Comparison of ENCODE assay signal across 7 cellular contexts in the genomic region with DNA sequence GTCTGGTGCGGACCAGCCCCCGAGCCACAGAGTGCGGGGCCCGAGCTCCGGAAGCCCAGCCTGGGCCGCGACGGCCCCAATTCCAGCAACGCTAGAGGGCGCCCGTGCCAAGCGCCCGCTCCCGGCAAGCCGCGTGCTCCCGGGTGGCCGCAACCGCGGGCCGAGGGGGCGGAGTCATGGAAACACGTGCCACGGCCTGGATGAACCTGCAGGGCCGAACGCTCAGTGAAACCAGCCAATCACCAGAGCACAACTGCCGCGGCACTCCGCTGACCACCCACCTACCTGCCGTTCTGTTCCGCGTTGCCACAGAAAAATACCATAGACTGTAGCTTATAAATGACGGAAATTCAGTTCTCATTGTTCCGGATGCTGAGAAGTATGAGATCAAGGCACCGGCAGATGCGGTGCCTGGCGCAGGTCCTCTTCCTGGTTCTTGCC.
DNase-seq lines count a peak whose midpoint lies in the region; FAIRE-seq and TF ChIP-seq lines count a peak whose summit lies in the region.

No MANE protein-coding gene starts in this region.

- no peak overlapping the region for H2BK20ac ChIP-seq in H1 (ENCODE audit: low read length)

- no peak for TF ChIP-seq POLR2A in H1 (IDR thresholded peaks at IDR 0.05; ENCODE audit: control extremely low read depth in 1 of 2, low read depth in 2 of 2, low read length in 2 of 2)

- peaks cover 15% of the 10 kb centered on the region for H3K4me1 Mint-ChIP-seq in mesothelial cell of epicardium

- H3K4me1 ChIP-seq in H1 (replicated peaks in 1 of 4; ENCODE audit: control insufficient read depth in 3 of 4, insufficient read depth in 4 of 4, low read length in 3 of 4) = peaks cover 0 to 4% (median 3%) of the 10 kb centered on the region in 4 experiments; a peak in 5 of 7 replicates

- H3K4ac ChIP-seq in H1 (replicated peaks; ENCODE audit: insufficient read length, low read depth, low read length) = no peak overlapping the region

- no peak overlapping the region for H3K27ac Mint-ChIP-seq in mesothelial cell of epicardium

- POLR2A ChIA-PET in H1 (lab: Charles Lee; ENCODE audit: partially characterized antibody) = no interaction called here

- TF ChIP-seq EP300 in H1 (IDR thresholded peaks at IDR 0.05; ENCODE audit: borderline replicate concordance in 1 of 2, low read depth in 2 of 2, low read length in 2 of 2) = no peak

- H3K23ac ChIP-seq in H1 (ENCODE audit: insufficient read length) = no peak overlapping the region

- WGBS in H1 (ENCODE audit: extremely low coverage in 1 of 2, insufficient coverage in 1 of 2, insufficient read length in 1 of 2, insufficient replicate concordance in 2 of 2, low coverage in 1 of 2, low lambda C conversion rate in 2 of 2, missing lambda C conversion rate in 1 of 2), 2 experiments = 25% methylated on average over 37 of the region's 37 CpGs; no CpG with 5 or more reads in 1 of the 2 experiments

- no peak overlapping the region for H3K27ac ChIP-seq in H1 (ENCODE audit: low read depth, low read length)

- DNase-seq in HS-5 (ENCODE audit: low read depth) (peak; percentile 14), H1 (ENCODE audit: low read depth in 1 of 2, low spot score in 2 of 2) (peak; percentile 61 to 94), mesothelial cell of epicardium (ENCODE audit: low spot score in 2 of 2, unreplicated experiment in 2 of 2) (peak in 1 of 2 experiments; percentile 69), A172 (ENCODE audit: low spot score) (no peak), NCI-H226 (no peak)
- peak; percentile 40 to 60 (median 49) for DNase-seq in activated CD8-positive, alpha-beta memory T cell treated with anti-CD3 and anti-CD28 coated beads for 48 hours (ENCODE audit: low read depth in 2 of 3, low spot score in 2 of 3)
- DNase-seq in stimulated activated CD8-positive, alpha-beta memory T cell treated with anti-CD3 and anti-CD28 coated beads, Interleukin-4, amount 100 ng/mL, for 1 hour (ENCODE audit: low read depth in 2 of 2, low spot score in 1 of 2) = peak; percentile 20 to 53

- TF ChIP-seq RAD21 in H1 (IDR thresholded peaks at IDR 0.05 in 1 of 2, conservative IDR thresholded peaks at IDR 0.05 in 1 of 2; ENCODE audit: low read depth in 2 of 2, low read length in 2 of 2) = peak; percentile 73 to 84

- CTCF ChIA-PET in H1 (lab: Charles Lee; ENCODE audit: partially characterized antibody) = interaction anchor here (0.6 to 3.5 kb wide), 21 partner anchors 8 to 460 kb away, joined by 3 to 17 read pairs (median 4); no protein-coding TSS in a partner anchor

- H3K9me3 ChIP-seq in H1 (ENCODE audit: insufficient read depth in 2 of 2, low read depth in 1 of 2, low read length in 1 of 2) = peaks cover 0 to 6% of the 10 kb centered on the region in 2 experiments; a peak in 2 of 4 replicates

- H2BK120ac ChIP-seq in H1 (replicated peaks; ENCODE audit: low read depth, low read length) = no peak overlapping the region

- no peaks in the 10 kb centered on the region for H3K79me2 ChIP-seq in H1 (ENCODE audit: control insufficient read depth in 1 of 2, insufficient read depth in 2 of 2, low read length in 2 of 2)

- no peaks in the 10 kb centered on the region for H3K36me3 Mint-ChIP-seq in mesothelial cell of epicardium

- H4K8ac ChIP-seq in H1 (ENCODE audit: extremely low read depth, insufficient read depth, low read length) = no peak overlapping the region

- no peak overlapping the region for H3K56ac ChIP-seq in H1 (replicated peaks; ENCODE audit: insufficient read length, low read depth, low read length)

- no peaks in the 10 kb centered on the region for H4K20me1 ChIP-seq in H1 (replicated peaks in 1 of 2; ENCODE audit: control insufficient read depth in 1 of 2, insufficient read depth in 2 of 2, low read length in 2 of 2)

- no peak overlapping the region for H4K91ac ChIP-seq in H1 (replicated peaks; ENCODE audit: insufficient read length, low read length)

- no peak overlapping the region for H2BK12ac ChIP-seq in H1 (ENCODE audit: low read depth, low read length)

- H2BK15ac ChIP-seq in H1 (ENCODE audit: low read length) = no peak overlapping the region

- H3K14ac ChIP-seq in H1 (ENCODE audit: insufficient read length) = no peak overlapping the region

- H4K5ac ChIP-seq in H1 (ENCODE audit: insufficient read length, low read depth, low read length) = no peak overlapping the region

- no peak overlapping the region for H3K9ac ChIP-seq in H1 (replicated peaks in 1 of 4; ENCODE audit: extremely low read depth in 1 of 4, low read depth in 3 of 4, low read length in 3 of 4)

- H3K27me3 ChIP-seq in H1 (replicated peaks in 1 of 4; ENCODE audit: control insufficient read depth in 3 of 4, extremely low read depth in 1 of 4, insufficient read depth in 3 of 4, low read length in 3 of 4) = peaks cover 4 to 48% (median 39%) of the 10 kb centered on the region in 4 experiments

- H3K23me2 ChIP-seq in H1 (ENCODE audit: low read depth, low read length) = no peaks in the 10 kb centered on the region

- 0 out of 2 replicates have a peak overlapping the region, but pooled peaks have one; percentile 22 for H3K18ac ChIP-seq in H1 (ENCODE audit: extremely low read depth, low read length)

- peaks cover 46% of the 10 kb centered on the region for H3K27me3 Mint-ChIP-seq in mesothelial cell of epicardium (ENCODE audit: low read depth)

- peak overlapping the region in 1 of 4 experiments; percentile 29; a peak in 1 of 8 replicates for H3K4me3 ChIP-seq in H1 (ENCODE audit: extremely low read depth in 1 of 4, insufficient read depth in 2 of 4, low read depth in 3 of 4, low read length in 4 of 4)

- H3K4me3 Mint-ChIP-seq in mesothelial cell of epicardium = no peak overlapping the region

- no peak for FAIRE-seq in H1 (lab: Jason Lieb, UNC)

- no peak overlapping the region for H2AK5ac ChIP-seq in H1 (ENCODE audit: low read depth, low read length)

- peak overlapping the region; percentile 19 to 45; a peak in 2 of 4 replicates for H3K4me2 ChIP-seq in H1 (ENCODE audit: insufficient read depth in 1 of 2, low read depth in 2 of 2, low read length in 2 of 2)

- H2AFZ ChIP-seq in H1 (ENCODE audit: low read length) = 0 out of 2 replicates have a peak overlapping the region, but pooled peaks have one; percentile 29

- TF ChIP-seq CTCF in H1 (IDR thresholded peaks at IDR 0.05; ENCODE audit: control extremely low read depth in 1 of 3, insufficient read depth in 1 of 3, low read depth in 1 of 3, low read length in 3 of 3) (peak; percentile 67 to 84 (median 81)), mesothelial cell of epicardium (IDR thresholded peaks at IDR 0.05; ENCODE audit: unreplicated experiment) (peak; percentile 68)

- no peaks in the 10 kb centered on the region for H3K36me3 ChIP-seq in H1 (ENCODE audit: control insufficient read depth in 2 of 4, insufficient read depth in 4 of 4, low read length in 3 of 4)

- H3K9me3 Mint-ChIP-seq in mesothelial cell of epicardium = no peaks in the 10 kb centered on the region

- no peaks in the 10 kb centered on the region for H3K79me1 ChIP-seq in H1 (ENCODE audit: low read depth, low read length)

- H2BK5ac ChIP-seq in H1 (ENCODE audit: low read depth, low read length) = no peak overlapping the region

TF ChIP-seq in H1, 55 proteins besides CTCF, POLR2A, EP300 and RAD21 (continues in another document):
- 0 out of 2 replicates have a peak, but pooled peaks have one; percentile 46 for TF ChIP-seq SP1 (IDR thresholded peaks at IDR 0.05; ENCODE audit: low read depth, low read length)
- peak; percentile 13; the same call in 1 of the 2 replicates for TF ChIP-seq CREB1 (IDR thresholded peaks at IDR 0.05)
- no peak for TF ChIP-seq POU5F1 (IDR thresholded peaks at IDR 0.05; ENCODE audit: low read depth, low read length)
- TF ChIP-seq GTF2F1 (IDR thresholded peaks at IDR 0.05; ENCODE audit: borderline replicate concordance, low read depth, low read length) = peak; percentile 80
- TF ChIP-seq KDM5A (IDR thresholded peaks at IDR 0.05; ENCODE audit: low read length) = no peak
- TF ChIP-seq TAF7 (optimal IDR thresholded peaks at IDR 0.05; ENCODE audit: borderline replicate concordance, low read depth, low read length) = no peak
- TF ChIP-seq E2F6 (IDR thresholded peaks at IDR 0.05) = peak; percentile 99
- no peak for TF ChIP-seq NRF1 (IDR thresholded peaks at IDR 0.05; ENCODE audit: low read depth, low read length)
- TF ChIP-seq HDAC2 (IDR thresholded peaks at IDR 0.05; ENCODE audit: borderline replicate concordance in 1 of 2, low read depth in 2 of 2, low read length in 2 of 2) = 0 out of 4 replicates have a peak, but pooled peaks of 1 of the 2 experiments have one; percentile 54
- no peak for TF ChIP-seq MAFK (IDR thresholded peaks at IDR 0.05; ENCODE audit: low read depth, low read length)
- no peak for TF ChIP-seq SP4 (IDR thresholded peaks at IDR 0.05; ENCODE audit: low read length)
- no peak for TF ChIP-seq RNF2 (IDR thresholded peaks at IDR 0.05; ENCODE audit: borderline replicate concordance, low read depth, low read length, missing control alignments, poor library complexity, severe bottlenecking)
- no peak for TF ChIP-seq RBBP5 (IDR thresholded peaks at IDR 0.05; ENCODE audit: borderline replicate concordance, low read depth, low read length)
- 0 out of 2 replicates have a peak, but pooled peaks have one; percentile 32 for TF ChIP-seq YY1 (IDR thresholded peaks at IDR 0.05; ENCODE audit: low read depth, low read length)
- no peak for TF ChIP-seq SAP30 (IDR thresholded peaks at IDR 0.05; ENCODE audit: insufficient read depth, insufficient replicate concordance, low read length)
- TF ChIP-seq KDM1A (IDR thresholded peaks at IDR 0.05; ENCODE audit: borderline replicate concordance, low read length) = 0 out of 2 replicates have a peak, but pooled peaks have one; percentile 12
- TF ChIP-seq SIX5 (IDR thresholded peaks at IDR 0.05; ENCODE audit: low read depth, low read length) = no peak
- TF ChIP-seq PHF8 (conservative IDR thresholded peaks at IDR 0.05; ENCODE audit: low read depth, low read length) = no peak
- TF ChIP-seq TBP (IDR thresholded peaks at IDR 0.05; ENCODE audit: low read depth, low read length) = no peak
- TF ChIP-seq CTBP2 (IDR thresholded peaks at IDR 0.05; ENCODE audit: borderline replicate concordance, insufficient read depth, insufficient read length, low read length) = no peak
- TF ChIP-seq CBX5 (IDR thresholded peaks at IDR 0.05; ENCODE audit: low read depth, low read length) = no peak
- TF ChIP-seq EZH2 (IDR thresholded peaks at IDR 0.05; ENCODE audit: low read depth, low read length, severe bottlenecking) = peak; percentile 20

Comparison
In these comparisons a context has a peak if more than half of its experiments do, and no peak if none do; other contexts are left out.
1. DNase-seq: peak in HS-5 (single experiment), activated CD8-positive, alpha-beta memory T cell treated with anti-CD3 and anti-CD28 coated beads for 48 hours (3 of 3), H1 (2 of 2) and stimulated activated CD8-positive, alpha-beta memory T cell treated with anti-CD3 and anti-CD28 coated beads, Interleukin-4, amount 100 ng/mL, for 1 hour (2 of 2); none in A172 (single experiment) and NCI-H226 (single experiment).